In the genomic region with DNA sequence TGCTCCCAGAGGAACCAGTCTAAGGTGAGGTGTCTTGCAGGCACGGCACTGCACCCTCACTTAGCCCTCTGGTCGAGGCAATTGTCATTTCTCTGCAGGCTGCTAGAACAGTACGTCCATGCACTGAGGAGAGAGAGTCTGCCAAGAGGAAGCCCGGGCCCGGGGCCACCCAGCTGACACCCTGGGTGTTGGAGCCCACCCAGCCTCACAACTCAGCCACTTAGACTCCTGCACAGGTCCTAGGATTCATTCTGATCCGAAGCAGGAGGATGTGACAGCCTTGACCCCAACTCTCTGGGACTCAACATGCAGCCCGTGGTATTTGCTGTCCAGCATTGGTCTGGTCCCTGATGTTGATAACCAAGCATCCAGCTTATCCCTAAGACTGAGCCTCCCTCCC, we compare ENCODE assay signal across 3 cellular contexts.
TF ChIP-seq lines count a peak whose summit lies in the region.

No MANE protein-coding gene starts in this region.

TF ChIP-seq in HepG2, 621 proteins besides CTCF, POLR2A, EP300 and RAD21 (continues in another document):
- TF ChIP-seq SPEN (CRISPR knock-in tag; IDR thresholded peaks at IDR 0.05; ENCODE audit: low read depth) (no peak), ZBTB7B (CRISPR knock-in tag; IDR thresholded peaks at IDR 0.05) (no peak), THAP11 (CRISPR knock-in tag; IDR thresholded peaks at IDR 0.05) (no peak), KAT2B (IDR thresholded peaks at IDR 0.05; ENCODE audit: borderline replicate concordance, low read depth, low read length) (no peak), ARNTL (CRISPR knock-in tag; IDR thresholded peaks at IDR 0.05) (no peak), RXRB (CRISPR knock-in tag; IDR thresholded peaks at IDR 0.05; ENCODE audit: borderline replicate concordance) (no peak), KDM3A (CRISPR knock-in tag; IDR thresholded peaks at IDR 0.05; ENCODE audit: low read depth) (no peak), ONECUT2 (CRISPR knock-in tag; IDR thresholded peaks at IDR 0.05) (no peak), RARA (CRISPR knock-in tag; IDR thresholded peaks at IDR 0.05) (no peak), ZNF138 (CRISPR knock-in tag; IDR thresholded peaks at IDR 0.05; ENCODE audit: low read depth) (no peak), SMYD3 (CRISPR knock-in tag; IDR thresholded peaks at IDR 0.05) (no peak), ZC3H13 (CRISPR knock-in tag; IDR thresholded peaks at IDR 0.05) (no peak)
- TF ChIP-seq, protein P1, sequence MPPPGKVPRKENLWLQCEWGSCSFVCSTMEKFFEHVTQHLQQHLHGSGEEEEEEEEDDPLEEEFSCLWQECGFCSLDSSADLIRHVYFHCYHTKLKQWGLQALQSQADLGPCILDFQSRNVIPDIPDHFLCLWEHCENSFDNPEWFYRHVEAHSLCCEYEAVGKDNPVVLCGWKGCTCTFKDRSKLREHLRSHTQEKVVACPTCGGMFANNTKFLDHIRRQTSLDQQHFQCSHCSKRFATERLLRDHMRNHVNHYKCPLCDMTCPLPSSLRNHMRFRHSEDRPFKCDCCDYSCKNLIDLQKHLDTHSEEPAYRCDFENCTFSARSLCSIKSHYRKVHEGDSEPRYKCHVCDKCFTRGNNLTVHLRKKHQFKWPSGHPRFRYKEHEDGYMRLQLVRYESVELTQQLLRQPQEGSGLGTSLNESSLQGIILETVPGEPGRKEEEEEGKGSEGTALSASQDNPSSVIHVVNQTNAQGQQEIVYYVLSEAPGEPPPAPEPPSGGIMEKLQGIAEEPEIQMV (CRISPR knock-in tag; IDR thresholded peaks at IDR 0.05; ENCODE audit: low read depth), result no peak
- TF ChIP-seq, protein P2, sequence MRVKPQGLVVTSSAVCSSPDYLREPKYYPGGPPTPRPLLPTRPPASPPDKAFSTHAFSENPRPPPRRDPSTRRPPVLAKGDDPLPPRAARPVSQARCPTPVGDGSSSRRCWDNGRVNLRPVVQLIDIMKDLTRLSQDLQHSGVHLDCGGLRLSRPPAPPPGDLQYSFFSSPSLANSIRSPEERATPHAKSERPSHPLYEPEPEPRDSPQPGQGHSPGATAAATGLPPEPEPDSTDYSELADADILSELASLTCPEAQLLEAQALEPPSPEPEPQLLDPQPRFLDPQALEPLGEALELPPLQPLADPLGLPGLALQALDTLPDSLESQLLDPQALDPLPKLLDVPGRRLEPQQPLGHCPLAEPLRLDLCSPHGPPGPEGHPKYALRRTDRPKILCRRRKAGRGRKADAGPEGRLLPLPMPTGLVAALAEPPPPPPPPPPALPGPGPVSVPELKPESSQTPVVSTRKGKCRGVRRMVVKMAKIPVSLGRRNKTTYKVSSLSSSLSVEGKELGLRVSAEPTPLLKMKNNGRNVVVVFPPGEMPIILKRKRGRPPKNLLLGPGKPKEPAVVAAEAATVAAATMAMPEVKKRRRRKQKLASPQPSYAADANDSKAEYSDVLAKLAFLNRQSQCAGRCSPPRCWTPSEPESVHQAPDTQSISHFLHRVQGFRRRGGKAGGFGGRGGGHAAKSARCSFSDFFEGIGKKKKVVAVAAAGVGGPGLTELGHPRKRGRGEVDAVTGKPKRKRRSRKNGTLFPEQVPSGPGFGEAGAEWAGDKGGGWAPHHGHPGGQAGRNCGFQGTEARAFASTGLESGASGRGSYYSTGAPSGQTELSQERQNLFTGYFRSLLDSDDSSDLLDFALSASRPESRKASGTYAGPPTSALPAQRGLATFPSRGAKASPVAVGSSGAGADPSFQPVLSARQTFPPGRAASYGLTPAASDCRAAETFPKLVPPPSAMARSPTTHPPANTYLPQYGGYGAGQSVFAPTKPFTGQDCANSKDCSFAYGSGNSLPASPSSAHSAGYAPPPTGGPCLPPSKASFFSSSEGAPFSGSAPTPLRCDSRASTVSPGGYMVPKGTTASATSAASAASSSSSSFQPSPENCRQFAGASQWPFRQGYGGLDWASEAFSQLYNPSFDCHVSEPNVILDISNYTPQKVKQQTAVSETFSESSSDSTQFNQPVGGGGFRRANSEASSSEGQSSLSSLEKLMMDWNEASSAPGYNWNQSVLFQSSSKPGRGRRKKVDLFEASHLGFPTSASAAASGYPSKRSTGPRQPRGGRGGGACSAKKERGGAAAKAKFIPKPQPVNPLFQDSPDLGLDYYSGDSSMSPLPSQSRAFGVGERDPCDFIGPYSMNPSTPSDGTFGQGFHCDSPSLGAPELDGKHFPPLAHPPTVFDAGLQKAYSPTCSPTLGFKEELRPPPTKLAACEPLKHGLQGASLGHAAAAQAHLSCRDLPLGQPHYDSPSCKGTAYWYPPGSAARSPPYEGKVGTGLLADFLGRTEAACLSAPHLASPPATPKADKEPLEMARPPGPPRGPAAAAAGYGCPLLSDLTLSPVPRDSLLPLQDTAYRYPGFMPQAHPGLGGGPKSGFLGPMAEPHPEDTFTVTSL (CRISPR knock-in tag; IDR thresholded peaks at IDR 0.05; ENCODE audit: borderline replicate concordance), result no peak

TF ChIP-seq in K562, 482 proteins besides CTCF, POLR2A, EP300 and RAD21:
- TF ChIP-seq, protein P3, sequence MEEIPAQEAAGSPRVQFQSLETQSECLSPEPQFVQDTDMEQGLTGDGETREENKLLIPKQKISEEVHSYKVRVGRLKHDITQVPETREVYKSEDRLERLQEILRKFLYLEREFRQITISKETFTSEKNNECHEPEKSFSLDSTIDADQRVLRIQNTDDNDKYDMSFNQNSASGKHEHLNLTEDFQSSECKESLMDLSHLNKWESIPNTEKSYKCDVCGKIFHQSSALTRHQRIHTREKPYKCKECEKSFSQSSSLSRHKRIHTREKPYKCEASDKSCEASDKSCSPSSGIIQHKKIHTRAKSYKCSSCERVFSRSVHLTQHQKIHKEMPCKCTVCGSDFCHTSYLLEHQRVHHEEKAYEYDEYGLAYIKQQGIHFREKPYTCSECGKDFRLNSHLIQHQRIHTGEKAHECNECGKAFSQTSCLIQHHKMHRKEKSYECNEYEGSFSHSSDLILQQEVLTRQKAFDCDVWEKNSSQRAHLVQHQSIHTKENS (CRISPR knock-in tag; IDR thresholded peaks at IDR 0.05), result no peak
- no peak for TF ChIP-seq ZNF239 (CRISPR knock-in tag; IDR thresholded peaks at IDR 0.05)
- no peak for TF ChIP-seq ZSCAN32 (CRISPR knock-in tag; IDR thresholded peaks at IDR 0.05)
- TF ChIP-seq, protein P4, sequence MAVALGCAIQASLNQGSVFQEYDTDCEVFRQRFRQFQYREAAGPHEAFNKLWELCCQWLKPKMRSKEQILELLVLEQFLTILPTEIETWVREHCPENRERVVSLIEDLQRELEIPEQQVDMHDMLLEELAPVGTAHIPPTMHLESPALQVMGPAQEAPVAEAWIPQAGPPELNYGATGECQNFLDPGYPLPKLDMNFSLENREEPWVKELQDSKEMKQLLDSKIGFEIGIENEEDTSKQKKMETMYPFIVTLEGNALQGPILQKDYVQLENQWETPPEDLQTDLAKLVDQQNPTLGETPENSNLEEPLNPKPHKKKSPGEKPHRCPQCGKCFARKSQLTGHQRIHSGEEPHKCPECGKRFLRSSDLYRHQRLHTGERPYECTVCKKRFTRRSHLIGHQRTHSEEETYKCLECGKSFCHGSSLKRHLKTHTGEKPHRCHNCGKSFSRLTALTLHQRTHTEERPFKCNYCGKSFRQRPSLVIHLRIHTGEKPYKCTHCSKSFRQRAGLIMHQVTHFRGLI (CRISPR knock-in tag; IDR thresholded peaks at IDR 0.05), result no peak
- no peak for TF ChIP-seq KLF10 (CRISPR knock-in tag; IDR thresholded peaks at IDR 0.05)
- TF ChIP-seq SMAD2 (IDR thresholded peaks at IDR 0.05; ENCODE audit: low read depth, low read length), result no peak
- no peak for TF ChIP-seq CREBBP (IDR thresholded peaks at IDR 0.05; ENCODE audit: low read depth, low read length)
- no peak for TF ChIP-seq TAF15 (IDR thresholded peaks at IDR 0.05; ENCODE audit: low read depth, low read length)
- TF ChIP-seq ZNF561 (CRISPR knock-in tag; conservative IDR thresholded peaks at IDR 0.05), result no peak
- no peak for TF ChIP-seq DPF2 (IDR thresholded peaks at IDR 0.05)
- no peak for TF ChIP-seq SMARCC2 (IDR thresholded peaks at IDR 0.05; ENCODE audit: low read depth)
- TF ChIP-seq, protein P5, sequence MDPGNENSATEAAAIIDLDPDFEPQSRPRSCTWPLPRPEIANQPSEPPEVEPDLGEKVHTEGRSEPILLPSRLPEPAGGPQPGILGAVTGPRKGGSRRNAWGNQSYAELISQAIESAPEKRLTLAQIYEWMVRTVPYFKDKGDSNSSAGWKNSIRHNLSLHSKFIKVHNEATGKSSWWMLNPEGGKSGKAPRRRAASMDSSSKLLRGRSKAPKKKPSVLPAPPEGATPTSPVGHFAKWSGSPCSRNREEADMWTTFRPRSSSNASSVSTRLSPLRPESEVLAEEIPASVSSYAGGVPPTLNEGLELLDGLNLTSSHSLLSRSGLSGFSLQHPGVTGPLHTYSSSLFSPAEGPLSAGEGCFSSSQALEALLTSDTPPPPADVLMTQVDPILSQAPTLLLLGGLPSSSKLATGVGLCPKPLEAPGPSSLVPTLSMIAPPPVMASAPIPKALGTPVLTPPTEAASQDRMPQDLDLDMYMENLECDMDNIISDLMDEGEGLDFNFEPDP (CRISPR knock-in tag; IDR thresholded peaks at IDR 0.05), result no peak
- TF ChIP-seq ZNF224 (CRISPR knock-in tag; IDR thresholded peaks at IDR 0.05), result no peak
- TF ChIP-seq HCFC1 (IDR thresholded peaks at IDR 0.05; ENCODE audit: low read depth, low read length), result no peak
- TF ChIP-seq, protein P6, sequence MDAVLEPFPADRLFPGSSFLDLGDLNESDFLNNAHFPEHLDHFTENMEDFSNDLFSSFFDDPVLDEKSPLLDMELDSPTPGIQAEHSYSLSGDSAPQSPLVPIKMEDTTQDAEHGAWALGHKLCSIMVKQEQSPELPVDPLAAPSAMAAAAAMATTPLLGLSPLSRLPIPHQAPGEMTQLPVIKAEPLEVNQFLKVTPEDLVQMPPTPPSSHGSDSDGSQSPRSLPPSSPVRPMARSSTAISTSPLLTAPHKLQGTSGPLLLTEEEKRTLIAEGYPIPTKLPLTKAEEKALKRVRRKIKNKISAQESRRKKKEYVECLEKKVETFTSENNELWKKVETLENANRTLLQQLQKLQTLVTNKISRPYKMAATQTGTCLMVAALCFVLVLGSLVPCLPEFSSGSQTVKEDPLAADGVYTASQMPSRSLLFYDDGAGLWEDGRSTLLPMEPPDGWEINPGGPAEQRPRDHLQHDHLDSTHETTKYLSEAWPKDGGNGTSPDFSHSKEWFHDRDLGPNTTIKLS (IDR thresholded peaks at IDR 0.05; ENCODE audit: borderline replicate concordance, low read depth), result no peak
- no peak for TF ChIP-seq ZEB2 (IDR thresholded peaks at IDR 0.05)
- no peak for TF ChIP-seq TFAM (CRISPR knock-in tag; conservative IDR thresholded peaks at IDR 0.05)

TF ChIP-seq in GM12891, 5 proteins besides CTCF, POLR2A, EP300 and RAD21:
- TF ChIP-seq TAF1 (IDR thresholded peaks at IDR 0.05; ENCODE audit: low read depth, low read length) (no peak), SPI1 (IDR thresholded peaks at IDR 0.05; ENCODE audit: low read depth, low read length) (no peak)
